Comparison of ENCODE assay signal across 8 cellular contexts in genomic region chr22:36977947-36978660, GRCh38. TPM values are rescaled to one million over a fixed set of nuclear protein-coding genes. Genes with fewer than 3 reads are reported as not detected.
A peak's percentile ranks its signal among the peaks of the same experiment; 100 is the strongest.
DNase-seq lines count a peak whose midpoint lies in the region; ATAC-seq, FAIRE-seq and TF ChIP-seq lines count a peak whose summit lies in the region.

No MANE protein-coding gene starts in this region.

- no peaks in the 10 kb centered on the region for H3K27me3 Mint-ChIP-seq in activated CD4-positive, alpha-beta T cell treated with anti-CD3 and anti-CD28 coated beads for 36 hours

- H3K27ac Mint-ChIP-seq in activated CD4-positive, alpha-beta T cell treated with anti-CD3 and anti-CD28 coated beads for 36 hours, result peak overlapping the region; percentile 77

- peak; percentile 89 for TF ChIP-seq CTCF in GM12872 (IDR thresholded peaks at IDR 0.05; ENCODE audit: insufficient read depth, low read depth, low read length)

- CTCF ChIA-PET in activated CD4-positive, alpha-beta T cell treated with anti-CD3 and anti-CD28 coated beads for 36 hours (lab: Charles Lee), result interaction anchor here (0.6 to 7.3 kb wide), 34 partner anchors 9 to 411 kb away, joined by 3 to 60 read pairs (median 4); partner anchors contain the start of gene IFT27

- POLR2A ChIA-PET in activated CD4-positive, alpha-beta T cell treated with anti-CD3 and anti-CD28 coated beads for 36 hours (lab: Charles Lee), result interaction anchor here (0.5 to 1.0 kb wide), 2 partner anchors 202 to 800 kb away, joined by 5 to 12 read pairs; partner anchors contain the start of gene IFT27

- H3K9me3 Mint-ChIP-seq in activated CD4-positive, alpha-beta T cell treated with anti-CD3 and anti-CD28 coated beads for 36 hours (ENCODE audit: low read depth), result no peaks in the 10 kb centered on the region

- peaks cover 8% of the 10 kb centered on the region for H3K4me1 Mint-ChIP-seq in activated CD4-positive, alpha-beta T cell treated with anti-CD3 and anti-CD28 coated beads for 36 hours

- peak; percentile 95 for FAIRE-seq in colon (lab: Jason Lieb, UNC)

- intact Hi-C loops in activated CD4-positive, alpha-beta T cell treated with anti-CD3 and anti-CD28 coated beads for 36 hours (cut with DNase I, micrococcal nuclease), result loop anchor here (1.0 to 5.0 kb wide), 9 partner anchors 105 to 449 kb away; partner anchors contain the start of genes EIF3D (in 1 of the 2) and IFT27 (in 1 of the 2)

- H3K36me3 Mint-ChIP-seq in activated CD4-positive, alpha-beta T cell treated with anti-CD3 and anti-CD28 coated beads for 36 hours (ENCODE audit: low read depth), result no peaks in the 10 kb centered on the region

- peak overlapping the region; percentile 76 for H3K4me3 Mint-ChIP-seq in activated CD4-positive, alpha-beta T cell treated with anti-CD3 and anti-CD28 coated beads for 36 hours

- ATAC-seq in HG03342 (IDR thresholded peaks at IDR 0.05; ENCODE audit: unreplicated experiment) (peak; percentile 77), left lobe of liver (peak; percentile 100), HG03139 (IDR thresholded peaks at IDR 0.05; ENCODE audit: unreplicated experiment) (no peak)
- peak; percentile 86 for ATAC-seq in activated CD4-positive, alpha-beta T cell treated with anti-CD3 and anti-CD28 coated beads for 36 hours

- DNase-seq in NCI-H524 (lab: John Stamatoyannopoulos, UW), result peak; percentile 91 to 92
- DNase-seq in activated CD4-positive, alpha-beta T cell treated with anti-CD3 and anti-CD28 coated beads for 36 hours, result peak; percentile 95
- peak; percentile 89 for DNase-seq in left lobe of liver (ENCODE audit: low spot score)
- DNase-seq in stimulated activated CD4-positive, alpha-beta T cell treated with anti-CD3 and anti-CD28 coated beads, Interleukin-1b, Interleukin-23, amount 100 ng/mL, for 48 hours, result peak; percentile 89

RNA-seq across cellular contexts. Expression of gene TST, which starts 41.1 kb away (rescaled TPM):
- 1 to 10 TPM; 1.8 to 2.1 TPM for total RNA-seq in activated CD4-positive, alpha-beta T cell treated with anti-CD3 and anti-CD28 coated beads for 36 hours
- 349 TPM for total RNA-seq in left lobe of liver

RNA-seq across cellular contexts. Expression of gene MPST, which starts 41.4 kb away (rescaled TPM):
- 10 to 100 TPM; 10.6 to 11.0 TPM for total RNA-seq in activated CD4-positive, alpha-beta T cell treated with anti-CD3 and anti-CD28 coated beads for 36 hours
- 247 TPM for total RNA-seq in left lobe of liver

Comparison
In these comparisons a context has a peak if more than half of its experiments do, and no peak if none do; other contexts are left out.
1. RNA of gene TST, which starts 41.1 kb away (total RNA-seq): 349 TPM in left lobe of liver (single experiment); 1.8 to 2.1 TPM in activated CD4-positive, alpha-beta T cell treated with anti-CD3 and anti-CD28 coated beads for 36 hours; every median in the first group is over 100 times any median in the second.
2. RNA of gene MPST, which starts 41.4 kb away (total RNA-seq): 247 TPM in left lobe of liver (single experiment); 10.6 to 11.0 TPM in activated CD4-positive, alpha-beta T cell treated with anti-CD3 and anti-CD28 coated beads for 36 hours; every median in the first group is over 10 times any median in the second.
3. Peak in every context shown above with its lines, with median percentiles within 50 percentile points of each other: DNase-seq.